ENCODE assay signal across 8 cellular contexts in genomic region chr2:160492401-160493226, GRCh38. TPM values are rescaled to one million over a fixed set of nuclear protein-coding genes. Genes with fewer than 3 reads are reported as not detected.
DNase-seq lines count a peak whose midpoint lies in the region; ATAC-seq and TF ChIP-seq lines count a peak whose summit lies in the region.

No MANE protein-coding gene starts in this region.

- H3K36me3 Mint-ChIP-seq in endothelial cell (ENCODE audit: low read depth, unreplicated experiment) = peaks cover 5% of the 10 kb centered on the region

- peak overlapping the region; percentile 96 for H3K4me3 Mint-ChIP-seq in endothelial cell (ENCODE audit: unreplicated experiment)

- peaks cover 6% of the 10 kb centered on the region for H3K27me3 Mint-ChIP-seq in endothelial cell (ENCODE audit: unreplicated experiment)

- H3K9me3 Mint-ChIP-seq in endothelial cell (ENCODE audit: unreplicated experiment) = no peaks in the 10 kb centered on the region

- no peak for ATAC-seq in HG03280 (IDR thresholded peaks at IDR 0.05; ENCODE audit: unreplicated experiment)

- no peak for TF ChIP-seq CTCF in endothelial cell (IDR thresholded peaks at IDR 0.05; ENCODE audit: unreplicated experiment)

- DNase-seq in DMS 273 (lab: John Stamatoyannopoulos, UW; ENCODE audit: unreplicated experiment) (peak; percentile 84), DMS 273 treated with DMSO at 0.1 percent for 48 hours (lab: John Stamatoyannopoulos, UW) (no peak), NCI-H345 treated with DMSO at 0.1 percent for 48 hours (lab: John Stamatoyannopoulos, UW; ENCODE audit: unreplicated experiment) (peak; percentile 19), endothelial cell (ENCODE audit: low spot score) (peak; percentile 78), mucosa of gallbladder (ENCODE audit: low spot score) (peak; percentile 49)
- DNase-seq in activated CD8-positive, alpha-beta memory T cell treated with anti-CD3 and anti-CD28 coated beads, Interleukin-2, amount 50 U/mL, for 4 hours = peak; percentile 76
- DNase-seq in stimulated activated CD8-positive, alpha-beta memory T cell treated with anti-CD3 and anti-CD28 coated beads, Interleukin-7, amount 100 ng/mL, for 48 hours (ENCODE audit: extremely low read depth in 1 of 2, low read depth in 1 of 2) = peak; percentile 35 to 37

- H3K27ac Mint-ChIP-seq in endothelial cell (ENCODE audit: unreplicated experiment) = peak overlapping the region; percentile 93

- H3K4me1 Mint-ChIP-seq in endothelial cell (ENCODE audit: unreplicated experiment) = peaks cover 21% of the 10 kb centered on the region

RNA-seq across cellular contexts. Expression of gene RBMS1, which starts 1.0 kb away (rescaled TPM):
- 136 TPM for total RNA-seq in endothelial cell (ENCODE audit: unreplicated experiment)
- 36.2 TPM for total RNA-seq in mucosa of gallbladder
